Comparison of ENCODE assay signal across 8 cellular contexts in the genomic region with DNA sequence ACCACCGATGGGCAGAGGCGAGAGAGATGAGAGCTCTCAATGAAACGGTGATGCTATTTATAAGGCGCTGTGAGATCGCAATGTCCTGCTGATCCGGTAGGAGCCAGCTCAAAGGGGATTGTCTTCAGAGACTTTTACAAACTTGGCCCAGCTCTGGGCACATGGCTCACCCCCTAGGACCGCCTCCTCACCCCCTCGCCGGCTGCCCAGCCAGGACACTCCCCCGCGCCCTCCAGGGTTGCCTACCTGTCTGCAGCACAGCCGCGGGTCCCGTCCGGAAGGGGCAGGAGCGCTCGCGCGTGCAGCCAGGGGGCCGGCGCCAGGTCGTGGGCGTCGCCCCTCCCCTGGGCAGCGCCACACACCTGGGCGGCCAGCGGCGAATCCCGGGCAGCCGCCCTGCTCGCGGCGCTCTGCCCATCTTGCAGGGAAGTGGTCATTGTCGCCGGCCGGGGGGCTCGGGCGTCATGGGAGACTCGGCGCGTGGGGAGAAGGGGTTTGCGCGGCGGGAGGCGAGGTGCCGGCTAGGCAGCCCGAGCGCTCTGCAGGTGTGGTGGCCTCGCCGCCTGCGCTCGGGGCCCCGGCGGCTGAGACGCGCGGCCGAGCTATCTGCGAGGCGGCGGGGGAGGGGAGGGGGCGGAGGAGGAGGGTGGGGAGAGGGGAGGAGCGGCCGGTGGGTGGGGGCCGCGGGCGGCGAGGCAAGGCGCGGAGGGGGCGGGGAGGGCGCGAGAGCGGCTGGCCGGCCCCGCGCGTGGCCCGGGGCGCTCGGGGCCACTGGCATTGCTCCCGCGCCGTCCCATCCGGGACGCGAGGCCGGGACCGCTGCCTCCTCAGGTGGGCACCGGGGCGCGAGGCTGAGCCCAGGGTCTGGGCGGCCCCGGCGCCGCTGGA. TPM values are rescaled to one million over a fixed set of nuclear protein-coding genes. Genes with fewer than 3 reads are reported as not detected.
DNase-seq lines count a peak whose midpoint lies in the region; ATAC-seq, FAIRE-seq and TF ChIP-seq lines count a peak whose summit lies in the region.

Gene GRB14, minus strand, starts transcription at position 610 of the 888 bp plus-strand sequence. Its CDS starts 173 bp downstream, at position 437.

- no peaks in the 10 kb centered on the region for H3K36me3 Mint-ChIP-seq in CD8-positive, alpha-beta T cell
- peaks cover 6% of the 10 kb centered on the region; the same call in 1 of the 2 replicates for H3K36me3 Mint-ChIP-seq in WTC11

- no peak for TF ChIP-seq CTCF in CD8-positive, alpha-beta T cell (IDR thresholded peaks at IDR 0.05)
- TF ChIP-seq CTCF in WTC11 (IDR thresholded peaks at IDR 0.05) (no peak), psoas muscle (IDR thresholded peaks at IDR 0.05) (no peak)

- intact Hi-C loops in CD8-positive, alpha-beta T cell (cut with DNase I, micrococcal nuclease): no loop called here
- intact Hi-C loops in right cardiac atrium (cut with DNase I) (no loop called here), psoas muscle (cut with DNase I) (no loop called here)

- CTCF ChIA-PET in CD8-positive, alpha-beta T cell (lab: Charles Lee): no interaction called here
- CTCF ChIA-PET in WTC11 (lab: Charles Lee): interaction anchor here (1.1 kb wide), 2 partner anchors 21 to 30 kb away, joined by 5 to 8 read pairs; no protein-coding TSS in a partner anchor

- H3K4me3 Mint-ChIP-seq in CD8-positive, alpha-beta T cell: peak within 1 kb of the TSS; percentile 62
- H3K4me3 Mint-ChIP-seq in WTC11: peak within 1 kb of the TSS; percentile 84

- H3K36me3 ChIP-seq in CD8-positive, alpha-beta T cell (ENCODE audit: insufficient read depth, low read length): no peaks in the 10 kb centered on the region
- H3K36me3 ChIP-seq in psoas muscle (ENCODE audit: insufficient read depth in 1 of 2, low read depth in 1 of 2): no peaks in the 10 kb centered on the region

- peaks cover 5% of the 10 kb centered on the region for H3K27me3 ChIP-seq in CD8-positive, alpha-beta T cell (ENCODE audit: insufficient read depth, low read length)
- H3K27me3 ChIP-seq in right cardiac atrium (ENCODE audit: control insufficient read depth, insufficient read depth) (no peaks in the 10 kb centered on the region), psoas muscle (ENCODE audit: insufficient read depth in 3 of 3, low read length in 2 of 3) (peaks cover 0 to 7% (median 0%) of the 10 kb centered on the region in 3 donors)

- WGBS in right cardiac atrium: 1% methylated on average over 96 of the region's 96 CpGs
- WGBS in psoas muscle, 3 donors: 0 to 1% (median 1%) methylated on average over 31 to 95 of the region's 96 CpGs

- no peak within 1 kb of the TSS for H3K27ac ChIP-seq in CD8-positive, alpha-beta T cell (ENCODE audit: low read depth, low read length)
- H3K27ac ChIP-seq in right cardiac atrium (ENCODE audit: low read length) (peak within 1 kb of the TSS; percentile 9), psoas muscle (no peak within 1 kb of the TSS)

- H3K4me3 ChIP-seq in CD8-positive, alpha-beta T cell (ENCODE audit: low read depth, low read length): no peak within 1 kb of the TSS
- H3K4me3 ChIP-seq in right cardiac atrium (ENCODE audit: low read length) (peak within 1 kb of the TSS; percentile 55), psoas muscle (peak within 1 kb of the TSS; percentile 73)

- no peaks in the 10 kb centered on the region for H3K4me1 ChIP-seq in CD8-positive, alpha-beta T cell (ENCODE audit: insufficient read depth, low read length)
- H3K4me1 ChIP-seq in right cardiac atrium (ENCODE audit: control insufficient read depth, insufficient read depth, low read length) (no peaks in the 10 kb centered on the region), psoas muscle (no peaks in the 10 kb centered on the region)

- H3K27me3 Mint-ChIP-seq in CD8-positive, alpha-beta T cell (ENCODE audit: low read depth): peaks cover 20% of the 10 kb centered on the region
- no peaks in the 10 kb centered on the region for H3K27me3 Mint-ChIP-seq in WTC11 (ENCODE audit: low read depth)

- no peaks in the 10 kb centered on the region for H3K9me3 Mint-ChIP-seq in CD8-positive, alpha-beta T cell
- H3K9me3 Mint-ChIP-seq in WTC11: no peaks in the 10 kb centered on the region

- FAIRE-seq in HTR-8/SVneo (lab: Jason Lieb, UNC): no peak

- no peak for DNase-seq in CD8-positive, alpha-beta T cell
- DNase-seq in HTR-8/SVneo (ENCODE audit: insufficient read length, low spot score) (peak; percentile 32), WTC11 (ENCODE audit: low spot score) (peak; percentile 80), right cardiac atrium (peak; percentile 36 to 74 (median 72)), psoas muscle (peak; percentile 44 to 77)
- DNase-seq in activated CD4-positive, alpha-beta T cell treated with anti-CD3 and anti-CD28 coated beads for 48 hours: no peak

- peaks cover 4% of the 10 kb centered on the region for H3K4me1 Mint-ChIP-seq in CD8-positive, alpha-beta T cell (ENCODE audit: low read depth)
- H3K4me1 Mint-ChIP-seq in WTC11: peaks cover 49% of the 10 kb centered on the region

- no peak within 1 kb of the TSS for H3K27ac Mint-ChIP-seq in CD8-positive, alpha-beta T cell
- H3K27ac Mint-ChIP-seq in WTC11: peak within 1 kb of the TSS; percentile 83

- ATAC-seq in CD8-positive, alpha-beta T cell: no peak
- ATAC-seq in WTC11: peak; percentile 87
- ATAC-seq in right cardiac atrium: peak; percentile 86 to 93
- peak; percentile 48 to 96 (median 91) for ATAC-seq in psoas muscle
- no peak for ATAC-seq in HG03045 (IDR thresholded peaks at IDR 0.05; ENCODE audit: unreplicated experiment)
- ATAC-seq in HG02852 (IDR thresholded peaks at IDR 0.05; ENCODE audit: unreplicated experiment): no peak

- POLR2A ChIA-PET in CD8-positive, alpha-beta T cell (lab: Charles Lee): no interaction called here
- POLR2A ChIA-PET in WTC11 (lab: Charles Lee): interaction anchor here (1.2 to 2.0 kb wide), 2 partner anchors 9 to 221 kb away, joined by 3 to 5 read pairs; partner anchors contain the start of gene COBLL1

- H3K9me3 ChIP-seq in CD8-positive, alpha-beta T cell (ENCODE audit: low read length): no peaks in the 10 kb centered on the region
- H3K9me3 ChIP-seq in right cardiac atrium (ENCODE audit: control insufficient read depth, low read length) (no peaks in the 10 kb centered on the region), psoas muscle (no peaks in the 10 kb centered on the region)

TF ChIP-seq in WTC11, 78 proteins besides CTCF, POLR2A, EP300 and RAD21 (continues in another document):
- TF ChIP-seq, protein P1, sequence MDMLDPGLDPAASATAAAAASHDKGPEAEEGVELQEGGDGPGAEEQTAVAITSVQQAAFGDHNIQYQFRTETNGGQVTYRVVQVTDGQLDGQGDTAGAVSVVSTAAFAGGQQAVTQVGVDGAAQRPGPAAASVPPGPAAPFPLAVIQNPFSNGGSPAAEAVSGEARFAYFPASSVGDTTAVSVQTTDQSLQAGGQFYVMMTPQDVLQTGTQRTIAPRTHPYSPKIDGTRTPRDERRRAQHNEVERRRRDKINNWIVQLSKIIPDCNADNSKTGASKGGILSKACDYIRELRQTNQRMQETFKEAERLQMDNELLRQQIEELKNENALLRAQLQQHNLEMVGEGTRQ (CRISPR knock-in tag; IDR thresholded peaks at IDR 0.05): peak; percentile 38; the same call in 1 of the 2 replicates
- TF ChIP-seq FOXK1 (CRISPR knock-in tag; IDR thresholded peaks at IDR 0.05) (peak; percentile 49; the same call in 1 of the 2 replicates), ESRRA (CRISPR knock-in tag; IDR thresholded peaks at IDR 0.05; ENCODE audit: borderline replicate concordance) (0 out of 2 replicates have a peak, but pooled peaks have one; percentile 42)
- TF ChIP-seq, protein P2, sequence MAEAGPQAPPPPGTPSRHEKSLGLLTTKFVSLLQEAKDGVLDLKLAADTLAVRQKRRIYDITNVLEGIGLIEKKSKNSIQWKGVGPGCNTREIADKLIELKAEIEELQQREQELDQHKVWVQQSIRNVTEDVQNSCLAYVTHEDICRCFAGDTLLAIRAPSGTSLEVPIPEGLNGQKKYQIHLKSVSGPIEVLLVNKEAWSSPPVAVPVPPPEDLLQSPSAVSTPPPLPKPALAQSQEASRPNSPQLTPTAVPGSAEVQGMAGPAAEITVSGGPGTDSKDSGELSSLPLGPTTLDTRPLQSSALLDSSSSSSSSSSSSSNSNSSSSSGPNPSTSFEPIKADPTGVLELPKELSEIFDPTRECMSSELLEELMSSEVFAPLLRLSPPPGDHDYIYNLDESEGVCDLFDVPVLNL (CRISPR knock-in tag; IDR thresholded peaks at IDR 0.05; ENCODE audit: borderline replicate concordance, low read depth): 0 out of 2 replicates have a peak, but pooled peaks have one; percentile 34
- TF ChIP-seq, protein P3, sequence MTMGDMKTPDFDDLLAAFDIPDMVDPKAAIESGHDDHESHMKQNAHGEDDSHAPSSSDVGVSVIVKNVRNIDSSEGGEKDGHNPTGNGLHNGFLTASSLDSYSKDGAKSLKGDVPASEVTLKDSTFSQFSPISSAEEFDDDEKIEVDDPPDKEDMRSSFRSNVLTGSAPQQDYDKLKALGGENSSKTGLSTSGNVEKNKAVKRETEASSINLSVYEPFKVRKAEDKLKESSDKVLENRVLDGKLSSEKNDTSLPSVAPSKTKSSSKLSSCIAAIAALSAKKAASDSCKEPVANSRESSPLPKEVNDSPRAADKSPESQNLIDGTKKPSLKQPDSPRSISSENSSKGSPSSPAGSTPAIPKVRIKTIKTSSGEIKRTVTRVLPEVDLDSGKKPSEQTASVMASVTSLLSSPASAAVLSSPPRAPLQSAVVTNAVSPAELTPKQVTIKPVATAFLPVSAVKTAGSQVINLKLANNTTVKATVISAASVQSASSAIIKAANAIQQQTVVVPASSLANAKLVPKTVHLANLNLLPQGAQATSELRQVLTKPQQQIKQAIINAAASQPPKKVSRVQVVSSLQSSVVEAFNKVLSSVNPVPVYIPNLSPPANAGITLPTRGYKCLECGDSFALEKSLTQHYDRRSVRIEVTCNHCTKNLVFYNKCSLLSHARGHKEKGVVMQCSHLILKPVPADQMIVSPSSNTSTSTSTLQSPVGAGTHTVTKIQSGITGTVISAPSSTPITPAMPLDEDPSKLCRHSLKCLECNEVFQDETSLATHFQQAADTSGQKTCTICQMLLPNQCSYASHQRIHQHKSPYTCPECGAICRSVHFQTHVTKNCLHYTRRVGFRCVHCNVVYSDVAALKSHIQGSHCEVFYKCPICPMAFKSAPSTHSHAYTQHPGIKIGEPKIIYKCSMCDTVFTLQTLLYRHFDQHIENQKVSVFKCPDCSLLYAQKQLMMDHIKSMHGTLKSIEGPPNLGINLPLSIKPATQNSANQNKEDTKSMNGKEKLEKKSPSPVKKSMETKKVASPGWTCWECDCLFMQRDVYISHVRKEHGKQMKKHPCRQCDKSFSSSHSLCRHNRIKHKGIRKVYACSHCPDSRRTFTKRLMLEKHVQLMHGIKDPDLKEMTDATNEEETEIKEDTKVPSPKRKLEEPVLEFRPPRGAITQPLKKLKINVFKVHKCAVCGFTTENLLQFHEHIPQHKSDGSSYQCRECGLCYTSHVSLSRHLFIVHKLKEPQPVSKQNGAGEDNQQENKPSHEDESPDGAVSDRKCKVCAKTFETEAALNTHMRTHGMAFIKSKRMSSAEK (CRISPR knock-in tag; IDR thresholded peaks at IDR 0.05; ENCODE audit: borderline replicate concordance): no peak

RNA-seq across cellular contexts. Expression of gene GRB14, which starts in this region (rescaled TPM):
- not detected for total RNA-seq in CD8-positive, alpha-beta T cell
- total RNA-seq in WTC11 (2021) (14.9 to 17.2 TPM (median 17.2 TPM) in 3 replicates), right cardiac atrium (10 to 100 TPM; 11.4 to 19.5 (median 14.9) TPM), psoas muscle (10 to 100 TPM in 2 of 4 donors, 1 to 10 TPM in 2; 2.7 to 30.0 (median 14.2) TPM)
- polyA plus RNA-seq in right cardiac atrium (20.0 TPM), psoas muscle (1 to 10 TPM in 2 of 3 donors, under 1 TPM in 1; 0.74 to 8.5 (median 2.1) TPM)

Comparison
In these comparisons a context has a peak if more than half of its experiments do, and no peak if none do; other contexts are left out.
1. ATAC-seq: peak in WTC11 (single experiment), right cardiac atrium (2 of 2) and psoas muscle (4 of 4); none in CD8-positive, alpha-beta T cell (single experiment), HG03045 (single experiment) and HG02852 (single experiment).
2. DNase-seq: peak in HTR-8/SVneo (single experiment), WTC11 (single experiment), right cardiac atrium (3 of 3) and psoas muscle (2 of 2); none in CD8-positive, alpha-beta T cell (0 of 7) and activated CD4-positive, alpha-beta T cell treated with anti-CD3 and anti-CD28 coated beads for 48 hours (single experiment).